Comparison of ENCODE assay signal across 8 cellular contexts in the genomic region with DNA sequence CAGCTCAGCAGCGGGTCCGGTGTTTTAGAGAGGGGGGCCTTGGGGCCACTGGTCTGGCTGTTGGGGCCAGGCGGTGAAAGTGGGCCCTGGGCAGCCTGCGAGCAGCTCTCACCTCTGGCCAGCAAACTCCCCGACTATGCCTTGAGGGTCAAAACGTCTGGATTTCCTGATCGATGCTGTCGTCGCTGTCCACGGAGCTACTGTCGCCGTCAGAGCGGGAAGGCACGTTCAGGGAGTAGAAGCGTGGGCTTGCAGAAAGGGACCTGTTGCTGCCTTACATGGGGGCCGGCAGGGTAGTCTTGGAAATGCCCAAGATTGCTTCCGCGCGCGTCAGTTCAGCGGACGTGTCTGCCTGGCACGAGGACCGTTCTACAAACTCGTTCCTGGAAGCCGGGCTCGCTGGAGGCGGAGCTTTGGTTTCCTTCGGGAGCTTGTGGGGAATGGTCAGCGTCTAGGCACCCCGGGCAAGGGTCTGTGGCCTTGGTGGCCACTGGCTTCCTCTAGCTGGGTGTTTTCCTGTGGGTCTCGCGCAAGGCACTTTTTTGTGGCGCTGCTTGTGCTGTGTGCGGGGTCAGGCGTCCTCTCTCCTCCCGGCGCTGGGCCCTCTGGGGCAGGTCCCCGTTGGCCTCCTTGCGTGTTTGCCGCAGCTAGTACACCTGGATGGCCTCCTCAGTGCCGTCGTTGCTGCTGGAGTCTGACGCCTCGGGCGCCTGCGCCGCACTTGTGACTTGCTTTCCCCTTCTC. TPM values are rescaled to one million over a fixed set of nuclear protein-coding genes. Genes with fewer than 3 reads are reported as not detected.
A peak's percentile ranks its signal among the peaks of the same experiment; 100 is the strongest.
DNase-seq lines count a peak whose midpoint lies in the region; ATAC-seq, FAIRE-seq and TF ChIP-seq lines count a peak whose summit lies in the region.

No MANE protein-coding gene starts in this region.

- POLR2A ChIA-PET in H1 (lab: Charles Lee; ENCODE audit: partially characterized antibody) (no interaction called here), WTC11 (lab: Charles Lee) (no interaction called here)

- no peak overlapping the region for H3K4me2 ChIP-seq in H1 (ENCODE audit: insufficient read depth in 1 of 2, low read depth in 2 of 2, low read length in 2 of 2)

- no peaks in the 10 kb centered on the region for H3K79me2 ChIP-seq in H1 (ENCODE audit: control insufficient read depth in 1 of 2, insufficient read depth in 2 of 2, low read length in 2 of 2)

- H4K8ac ChIP-seq in H1 (ENCODE audit: extremely low read depth, insufficient read depth, low read length): peak overlapping the region; percentile 31; the same call in 1 of the 2 replicates

- H4K91ac ChIP-seq in H1 (replicated peaks; ENCODE audit: insufficient read length, low read length): no peak overlapping the region

- ATAC-seq in T-helper 17 cell (peak; percentile 52), WTC11 (no peak), GM18511 (IDR thresholded peaks at IDR 0.05; ENCODE audit: unreplicated experiment) (no peak), GM18907 (IDR thresholded peaks at IDR 0.05; ENCODE audit: unreplicated experiment) (no peak)
- ATAC-seq in natural killer cell treated with Interleukin-12 subunit alpha and Interleukin-12 subunit beta and Interleukin-15 and Interleukin-18, amount 100 ng/mL, for 72 hours: peak; percentile 51 to 54

- H3K9me3 ChIP-seq in T-helper 17 cell (ENCODE audit: control insufficient read depth, low read length, poor library complexity, severe bottlenecking): no peaks in the 10 kb centered on the region
- peaks cover 4 to 6% of the 10 kb centered on the region in 2 experiments; a peak in 1 of 4 replicates for H3K9me3 ChIP-seq in H1 (ENCODE audit: insufficient read depth in 2 of 2, low read depth in 1 of 2, low read length in 1 of 2)

- no peak overlapping the region; the same call in 1 of the 2 replicates for H3K4me3 ChIP-seq in AG10803 (ENCODE audit: low read length)
- H3K4me3 ChIP-seq in H1 (ENCODE audit: extremely low read depth in 1 of 4, insufficient read depth in 2 of 4, low read depth in 3 of 4, low read length in 4 of 4): no peak overlapping the region

- no peaks in the 10 kb centered on the region for H3K79me1 ChIP-seq in H1 (ENCODE audit: low read depth, low read length)

- 93% methylated on average over 29 of the region's 48 CpGs; no CpG with 5 or more reads in 1 of the 2 experiments for WGBS in H1 (ENCODE audit: extremely low coverage in 1 of 2, insufficient coverage in 1 of 2, insufficient read length in 1 of 2, insufficient replicate concordance in 2 of 2, low coverage in 1 of 2, low lambda C conversion rate in 2 of 2, missing lambda C conversion rate in 1 of 2), 2 experiments

- no peak for TF ChIP-seq RAD21 in H1 (IDR thresholded peaks at IDR 0.05 in 1 of 2, conservative IDR thresholded peaks at IDR 0.05 in 1 of 2; ENCODE audit: low read depth in 2 of 2, low read length in 2 of 2)

- no peak overlapping the region for H2AFZ ChIP-seq in H1 (ENCODE audit: low read length)

- no peak overlapping the region for H3K4ac ChIP-seq in H1 (replicated peaks; ENCODE audit: insufficient read length, low read depth, low read length)

- no peak overlapping the region for H3K14ac ChIP-seq in H1 (ENCODE audit: insufficient read length)

- no peak overlapping the region for H4K5ac ChIP-seq in H1 (ENCODE audit: insufficient read length, low read depth, low read length)

- peak overlapping the region; percentile 91 for H3K4me3 Mint-ChIP-seq in T-helper 17 cell
- H3K4me3 Mint-ChIP-seq in natural killer cell treated with Interleukin-12 subunit alpha and Interleukin-12 subunit beta and Interleukin-15 and Interleukin-18, amount 100 ng/mL, for 72 hours: peak overlapping the region; percentile 94
- H3K4me3 Mint-ChIP-seq in WTC11: no peak overlapping the region

- no peak overlapping the region for H3K9ac ChIP-seq in H1 (replicated peaks in 1 of 4; ENCODE audit: extremely low read depth in 1 of 4, low read depth in 3 of 4, low read length in 3 of 4)

- H2BK5ac ChIP-seq in H1 (ENCODE audit: low read depth, low read length): no peak overlapping the region

- H3K23ac ChIP-seq in H1 (ENCODE audit: insufficient read length): no peak overlapping the region

- no peak overlapping the region for H2BK120ac ChIP-seq in H1 (replicated peaks; ENCODE audit: low read depth, low read length)

- H3K27ac Mint-ChIP-seq in T-helper 17 cell (peak overlapping the region; percentile 89), WTC11 (no peak overlapping the region)
- peak overlapping the region; percentile 57 to 69 for H3K27ac Mint-ChIP-seq in natural killer cell treated with Interleukin-12 subunit alpha and Interleukin-12 subunit beta and Interleukin-15 and Interleukin-18, amount 100 ng/mL, for 72 hours

- H3K27me3 ChIP-seq in H1 (replicated peaks in 1 of 4; ENCODE audit: control insufficient read depth in 3 of 4, extremely low read depth in 1 of 4, insufficient read depth in 3 of 4, low read length in 3 of 4): no peaks in the 10 kb centered on the region

- no peak for TF ChIP-seq EP300 in H1 (IDR thresholded peaks at IDR 0.05; ENCODE audit: borderline replicate concordance in 1 of 2, low read depth in 2 of 2, low read length in 2 of 2)

- no peaks in the 10 kb centered on the region; the same call in 1 of the 2 replicates for H3K23me2 ChIP-seq in H1 (ENCODE audit: low read depth, low read length)

- DNase-seq in AG10803 (ENCODE audit: low read depth) (peak; percentile 19), T-helper 17 cell (peak in 1 of 3 donors; percentile 19), H1 (ENCODE audit: low read depth in 1 of 2, low spot score in 2 of 2) (no peak), urothelium cell line (ENCODE audit: low spot score) (no peak), WTC11 (ENCODE audit: low spot score) (no peak)
- DNase-seq in natural killer cell treated with Interleukin-12 subunit alpha and Interleukin-12 subunit beta and Interleukin-15 and Interleukin-18, amount 100 ng/mL, for 72 hours (ENCODE audit: low spot score): no peak

- no peak overlapping the region for H2BK12ac ChIP-seq in H1 (ENCODE audit: low read depth, low read length)

- H3K4me1 Mint-ChIP-seq in T-helper 17 cell (peaks cover 24% of the 10 kb centered on the region), WTC11 (peaks cover 3% of the 10 kb centered on the region; the same call in 1 of the 2 replicates)
- peaks cover 35 to 54% of the 10 kb centered on the region in 2 donors for H3K4me1 Mint-ChIP-seq in natural killer cell treated with Interleukin-12 subunit alpha and Interleukin-12 subunit beta and Interleukin-15 and Interleukin-18, amount 100 ng/mL, for 72 hours (ENCODE audit: low read depth in 2 of 2)

- peaks cover 0 to 5% (median 0%) of the 10 kb centered on the region in 4 experiments; a peak in 1 of 8 replicates for H3K36me3 ChIP-seq in H1 (ENCODE audit: control insufficient read depth in 2 of 4, insufficient read depth in 4 of 4, low read length in 3 of 4)

- FAIRE-seq in H1 (lab: Jason Lieb, UNC): no peak
- no peak for FAIRE-seq in urothelium cell line (lab: Jason Lieb, UNC)

- H3K27ac ChIP-seq in H1 (ENCODE audit: low read depth, low read length): no peak overlapping the region

- H2BK20ac ChIP-seq in H1 (ENCODE audit: low read length): no peak overlapping the region

- TF ChIP-seq CTCF in AG10803 (conservative IDR thresholded peaks at IDR 0.05; ENCODE audit: low read length): no peak
- TF ChIP-seq CTCF in H1 (IDR thresholded peaks at IDR 0.05; ENCODE audit: control extremely low read depth in 1 of 3, insufficient read depth in 1 of 3, low read depth in 1 of 3, low read length in 3 of 3): no peak
- no peak for TF ChIP-seq CTCF in WTC11 (IDR thresholded peaks at IDR 0.05)

- H3K4me1 ChIP-seq in H1 (replicated peaks in 1 of 4; ENCODE audit: control insufficient read depth in 3 of 4, insufficient read depth in 4 of 4, low read length in 3 of 4): no peaks in the 10 kb centered on the region; a peak in 1 of 7 replicates

- H3K27me3 Mint-ChIP-seq in T-helper 17 cell (no peaks in the 10 kb centered on the region), WTC11 (ENCODE audit: low read depth) (no peaks in the 10 kb centered on the region)
- H3K27me3 Mint-ChIP-seq in natural killer cell treated with Interleukin-12 subunit alpha and Interleukin-12 subunit beta and Interleukin-15 and Interleukin-18, amount 100 ng/mL, for 72 hours: no peaks in the 10 kb centered on the region

- no peak overlapping the region for H2BK15ac ChIP-seq in H1 (ENCODE audit: low read length)

- CTCF ChIA-PET in H1 (lab: Charles Lee; ENCODE audit: partially characterized antibody) (interaction anchor here (0.6 to 2.4 kb wide), 4 partner anchors 15 to 451 kb away, joined by 3 to 5 read pairs (median 3); no protein-coding TSS in a partner anchor), WTC11 (lab: Charles Lee) (interaction anchor here (1.0 to 1.5 kb wide), 2 partner anchors 214 to 261 kb away, joined by 3 to 4 read pairs; no protein-coding TSS in a partner anchor)

- no peak overlapping the region for H3K18ac ChIP-seq in H1 (ENCODE audit: extremely low read depth, low read length)

- H2AK5ac ChIP-seq in H1 (ENCODE audit: low read depth, low read length): no peak overlapping the region

- H3K36me3 Mint-ChIP-seq in T-helper 17 cell (ENCODE audit: low read depth) (peaks cover 5% of the 10 kb centered on the region), WTC11 (peaks cover 33% of the 10 kb centered on the region)
- peaks cover 24% of the 10 kb centered on the region for H3K36me3 Mint-ChIP-seq in natural killer cell treated with Interleukin-12 subunit alpha and Interleukin-12 subunit beta and Interleukin-15 and Interleukin-18, amount 100 ng/mL, for 72 hours

- no peaks in the 10 kb centered on the region for H4K20me1 ChIP-seq in H1 (replicated peaks in 1 of 2; ENCODE audit: control insufficient read depth in 1 of 2, insufficient read depth in 2 of 2, low read length in 2 of 2)

- TF ChIP-seq POLR2A in H1 (IDR thresholded peaks at IDR 0.05; ENCODE audit: control extremely low read depth in 1 of 2, low read depth in 2 of 2, low read length in 2 of 2): no peak

- H3K56ac ChIP-seq in H1 (replicated peaks; ENCODE audit: insufficient read length, low read depth, low read length): no peak overlapping the region

- peaks cover 7% of the 10 kb centered on the region for H3K9me3 Mint-ChIP-seq in natural killer cell treated with Interleukin-12 subunit alpha and Interleukin-12 subunit beta and Interleukin-15 and Interleukin-18, amount 100 ng/mL, for 72 hours
- peaks cover 33% of the 10 kb centered on the region for H3K9me3 Mint-ChIP-seq in WTC11

RNA-seq across cellular contexts. Expression of a gene that starts 15.3 kb away (rescaled TPM):
- 10 to 100 TPM; 15.9 to 16.2 TPM for total RNA-seq in T-helper 17 cell
- total RNA-seq in H1 (2021; fragmentation: NEBNext Ultra II Directional; extraction: Animal tissue kit (Norgen Biotek cat#: 25700)): 16.1 and 17.5 TPM in 2 replicates
- polyA plus RNA-seq in H1 (2011; rRNA removed): 2.9 and 4.1 TPM in 2 replicates
- 5.9 TPM for polyA plus RNA-seq in H1 (2011; cell fraction: cytosol; rRNA removed)
- 1.6 TPM for polyA plus RNA-seq in H1 (2011; cell fraction: nucleus; rRNA removed)
- polyA plus RNA-seq in H1 (2012, experiment 1 of 2): 5.0 to 12.2 TPM (median 6.8 TPM) in 4 replicates
- polyA plus RNA-seq in H1 (2012, experiment 2 of 2): 0.63 TPM
- 9.1 TPM for polyA plus RNA-seq in H1 (2013, experiment 1 of 2)
- polyA plus RNA-seq in H1 (2013, experiment 2 of 2): 9.3 TPM
- polyA minus RNA-seq in H1 (2011; rRNA and poly(A)+ RNA removed): 4.4 and 8.2 TPM in 2 replicates
- polyA minus RNA-seq in H1 (2011; cell fraction: cytosol; rRNA and poly(A)+ RNA removed): 10.4 TPM
- polyA minus RNA-seq in H1 (2011; cell fraction: nucleus; rRNA and poly(A)+ RNA removed): 11.2 TPM
- 10 to 100 TPM; 36.0 to 40.3 TPM for total RNA-seq in natural killer cell treated with Interleukin-12 subunit alpha and Interleukin-12 subunit beta and Interleukin-15 and Interleukin-18, amount 100 ng/mL, for 72 hours
- total RNA-seq in WTC11 (2021): 18.4 to 22.0 TPM (median 18.8 TPM) in 3 replicates

Comparison
In these comparisons a context has a peak if more than half of its experiments do, and no peak if none do; other contexts are left out.
1. ATAC-seq: peak in T-helper 17 cell (single experiment) and natural killer cell treated with Interleukin-12 subunit alpha and Interleukin-12 subunit beta and Interleukin-15 and Interleukin-18, amount 100 ng/mL, for 72 hours (2 of 2); none in WTC11 (single experiment), GM18511 (single experiment) and GM18907 (single experiment).